29 cellular contexts compared by ENCODE assay signal in genomic region chr2:9021563-9022211, GRCh38. TPM values are rescaled to one million over a fixed set of nuclear protein-coding genes. Genes with fewer than 3 reads are reported as not detected.
DNase-seq lines count a peak whose midpoint lies in the region; ATAC-seq, FAIRE-seq and TF ChIP-seq lines count a peak whose summit lies in the region.
"Had no signal": no experiment of that assay in that cellular context is flagged by ENCODE, and none has a peak within 500 bp of the region (broad histone marks: within the 10 kb centered on the region; RNA-seq: fewer than 3 reads in every experiment).

No MANE protein-coding gene starts in this region.

- H2AFZ ChIP-seq in mammary epithelial cell (ENCODE audit: low read depth, low read length) (no peak overlapping the region), GM12878 (ENCODE audit: control insufficient read depth, low read depth, low read length) (no peak overlapping the region)

- CTCF ChIA-PET in MCF 10A (lab: Yijun Ruan, JAX) (no interaction called here), mammary epithelial cell (lab: Charles Lee; ENCODE audit: low non-redundant PET) (no interaction called here), GM12878 (lab: Yijun Ruan, JAX) (no interaction called here)

- FAIRE-seq in GM12878 (lab: Jason Lieb, UNC) = no peak
- FAIRE-seq: HepG2 had no signal

- DNase-seq in MCF 10A (ENCODE audit: unreplicated experiment) (peak; percentile 32), mammary epithelial cell (no peak), HT1080 (ENCODE audit: low read depth) (peak; percentile 65), GM12878 (ENCODE audit: low read depth, low spot score) (no peak), ecto neural progenitor cell (ENCODE audit: low spot score) (no peak)
- DNase-seq in stimulated activated effector memory CD8-positive, alpha-beta T cell treated with anti-CD3 and anti-CD28 coated beads, Interleukin-12 subunit alpha, Interleukin-12 subunit beta, amount 100 ng/mL, for 72 hours (ENCODE audit: low spot score in 2 of 2) = no peak
- DNase-seq: activated CD4-positive, alpha-beta T cell treated with anti-CD3 and anti-CD28 coated beads for 4 hours; activated CD8-positive, alpha-beta memory T cell treated with anti-CD3 and anti-CD28 coated beads for 24 hours; activated T-cell treated with anti-CD3 and anti-CD28 coated beads, Interleukin-2, amount 50 U/mL, for 1 hour; cerebellar nuclear complex; DMS79; dorsolateral prefrontal cortex; hippocampal formation; Karpas-422; NCI-H1092; NCI-H1930; posterior cingulate gyrus; right cardiac atrium; RPMI8226; stimulated activated CD4-positive, alpha-beta T cell treated with anti-CD3 and anti-CD28 coated beads, Interleukin-2, amount 100 ng/mL, for 48 hours; substantia nigra; upper lobe of left lung had no signal

- RAD21 ChIA-PET in GM12878 (lab: Charles Lee; ENCODE audit: unreplicated experiment) = no interaction called here

- no peak overlapping the region for H3K27ac Mint-ChIP-seq in MCF 10A (ENCODE audit: low read depth, unreplicated experiment)
- H3K27ac Mint-ChIP-seq in stimulated activated effector memory CD8-positive, alpha-beta T cell treated with anti-CD3 and anti-CD28 coated beads, Interleukin-12 subunit alpha, Interleukin-12 subunit beta, amount 100 ng/mL, for 72 hours = no peak overlapping the region
- H3K27ac Mint-ChIP-seq: memory B cell had no signal

- no peaks in the 10 kb centered on the region for H4K20me1 ChIP-seq in mammary epithelial cell (ENCODE audit: insufficient read depth, low read length)
- no peaks in the 10 kb centered on the region for H4K20me1 ChIP-seq in GM12878 (ENCODE audit: control insufficient read depth, insufficient read depth)
- H4K20me1 ChIP-seq: BLaER1 treated with 17β-estradiol and CSF1 and Interleukin-3, amounts not matched to agents 10 nM and 100 nM had no signal

- in situ Hi-C loops in mammary epithelial cell (cut with MboI; ENCODE audit: low sequenced_read_pairs in 2 of 2) (no loop called here), GM12878 (cut with MboI) (no loop called here)

- H3K9ac ChIP-seq in mammary epithelial cell (ENCODE audit: insufficient read depth, low read length) (no peak overlapping the region), GM12878 (ENCODE audit: control insufficient read depth, insufficient read depth, low read length) (no peak overlapping the region)
- H3K9ac ChIP-seq: BLaER1 treated with 17β-estradiol and CSF1 and Interleukin-3, amounts not matched to agents 10 nM and 100 nM had no signal

- H3K27me3 ChIP-seq in mammary epithelial cell (ENCODE audit: insufficient read depth, low read length) (no peaks in the 10 kb centered on the region), GM12878 (replicated peaks in 1 of 2; ENCODE audit: control insufficient read depth in 2 of 2, insufficient read depth in 2 of 2, low read length in 1 of 2) (no peaks in the 10 kb centered on the region)
- H3K27me3 ChIP-seq: BLaER1 treated with 17β-estradiol and CSF1 and Interleukin-3, amounts not matched to agents 10 nM and 100 nM; dorsolateral prefrontal cortex; upper lobe of left lung had no signal

- ATAC-seq in GM12878 = peak; percentile 66
- ATAC-seq in stimulated activated effector memory CD8-positive, alpha-beta T cell treated with anti-CD3 and anti-CD28 coated beads, Interleukin-12 subunit alpha, Interleukin-12 subunit beta, amount 100 ng/mL, for 72 hours = peak; percentile 51
- ATAC-seq in HG03280 (IDR thresholded peaks at IDR 0.05; ENCODE audit: unreplicated experiment) = no peak
- no peak for ATAC-seq in HG02798 (IDR thresholded peaks at IDR 0.05; ENCODE audit: poor library complexity, unreplicated experiment)
- ATAC-seq: HepG2, right cardiac atrium had no signal

- intact Hi-C loops in MCF 10A (cut with micrococcal nuclease) = no loop called here
- intact Hi-C loops in mammary epithelial cell (cut with micrococcal nuclease) = no loop called here
- intact Hi-C loops in GM12878 (cut with micrococcal nuclease; ENCODE audit: unreplicated experiment) = no loop called here

- WGBS in mammary epithelial cell (ENCODE audit: low coverage, missing lambda C conversion rate) = 100% methylated on average over 1 of the region's 1 CpG
- 76% methylated on average over 1 of the region's 1 CpG for WGBS in GM12878 (ENCODE audit: insufficient coverage, insufficient replicate concordance, low lambda C conversion rate, missing lambda C conversion rate)

- H3K4me3 Mint-ChIP-seq in MCF 10A (ENCODE audit: unreplicated experiment) = no peak overlapping the region
- H3K4me3 Mint-ChIP-seq in stimulated activated effector memory CD8-positive, alpha-beta T cell treated with anti-CD3 and anti-CD28 coated beads, Interleukin-12 subunit alpha, Interleukin-12 subunit beta, amount 100 ng/mL, for 72 hours = no peak overlapping the region
- H3K4me3 Mint-ChIP-seq: memory B cell had no signal

- no peak for TF ChIP-seq RAD21 in GM12878 (IDR thresholded peaks at IDR 0.05; ENCODE audit: insufficient read depth, low read depth, low read length)

- dilution Hi-C loops in mammary epithelial cell (cut with HindIII; ENCODE audit: low sequenced_read_pairs) = no loop called here

- H3K4me2 ChIP-seq in mammary epithelial cell (ENCODE audit: insufficient read depth, low read depth, low read length) (no peak overlapping the region), GM12878 (ENCODE audit: control insufficient read depth, insufficient read depth) (no peak overlapping the region)
- H3K4me2 ChIP-seq: BLaER1 treated with 17β-estradiol and CSF1 and Interleukin-3, amounts not matched to agents 10 nM and 100 nM had no signal

- H3K79me2 ChIP-seq in mammary epithelial cell (ENCODE audit: insufficient read depth, low read length) (no peaks in the 10 kb centered on the region), GM12878 (ENCODE audit: control insufficient read depth, insufficient read depth, low read length) (no peaks in the 10 kb centered on the region)

- H3K4me3 ChIP-seq in mammary epithelial cell (replicated peaks in 1 of 3; ENCODE audit: insufficient read depth in 1 of 3, low read depth in 2 of 3, low read length in 3 of 3) = no peak overlapping the region
- H3K4me3 ChIP-seq in GM12878 = no peak overlapping the region
- H3K4me3 ChIP-seq: BLaER1 treated with 17β-estradiol and CSF1 and Interleukin-3, amounts not matched to agents 10 nM and 100 nM; dorsolateral prefrontal cortex; SJSA1; upper lobe of left lung had no signal

- TF ChIP-seq POLR2A in GM12878 (IDR thresholded peaks at IDR 0.05; ENCODE audit: low read depth, low read length) = no peak

- TF ChIP-seq EP300 in GM12878 (IDR thresholded peaks at IDR 0.05; ENCODE audit: borderline replicate concordance in 1 of 2, control insufficient read depth in 1 of 2, low read depth in 2 of 2, low read length in 2 of 2) = no peak

- no peak overlapping the region for H3K27ac ChIP-seq in mammary epithelial cell (ENCODE audit: insufficient read depth, low read depth, low read length)
- H3K27ac ChIP-seq in GM12878 (ENCODE audit: control insufficient read depth, insufficient read depth) = no peak overlapping the region
- H3K27ac ChIP-seq: BLaER1 treated with 17β-estradiol and CSF1 and Interleukin-3, amounts not matched to agents 10 nM and 100 nM; dorsolateral prefrontal cortex; epithelial cell of prostate; SJSA1; upper lobe of left lung had no signal

- H3K36me3 ChIP-seq in mammary epithelial cell (ENCODE audit: insufficient read depth, low read length) = no peaks in the 10 kb centered on the region
- H3K36me3 ChIP-seq in GM12878 (ENCODE audit: control insufficient read depth in 2 of 2, insufficient read depth in 2 of 2, low read length in 1 of 2) = no peaks in the 10 kb centered on the region
- H3K36me3 ChIP-seq: BLaER1 treated with 17β-estradiol and CSF1 and Interleukin-3, amounts not matched to agents 10 nM and 100 nM; SJSA1; upper lobe of left lung had no signal

- TF ChIP-seq CTCF in MCF 10A (IDR thresholded peaks at IDR 0.05; ENCODE audit: unreplicated experiment) (no peak), mammary epithelial cell (conservative IDR thresholded peaks at IDR 0.05 in 1 of 2, IDR thresholded peaks at IDR 0.05 in 1 of 2; ENCODE audit: extremely low read depth in 1 of 2, insufficient read depth in 1 of 2, low read depth in 1 of 2, low read length in 2 of 2) (no peak), GM12878 (IDR thresholded peaks at IDR 0.05 in 2 of 3, conservative IDR thresholded peaks at IDR 0.05 in 1 of 3; ENCODE audit: control insufficient read depth in 2 of 3, extremely low read depth in 1 of 3, insufficient read depth in 1 of 3, low read depth in 3 of 3, low read length in 3 of 3) (no peak)

- no peaks in the 10 kb centered on the region for H3K9me3 ChIP-seq in mammary epithelial cell (replicated peaks; ENCODE audit: insufficient read depth, low read length)
- no peaks in the 10 kb centered on the region for H3K9me3 ChIP-seq in GM12878 (replicated peaks; ENCODE audit: control insufficient read depth, insufficient read depth, low read length)
- H3K9me3 ChIP-seq: upper lobe of left lung had no signal

- H3K4me1 Mint-ChIP-seq in MCF 10A (ENCODE audit: insufficient read depth, unreplicated experiment) = no peaks in the 10 kb centered on the region
- H3K4me1 Mint-ChIP-seq in stimulated activated effector memory CD8-positive, alpha-beta T cell treated with anti-CD3 and anti-CD28 coated beads, Interleukin-12 subunit alpha, Interleukin-12 subunit beta, amount 100 ng/mL, for 72 hours = no peaks in the 10 kb centered on the region
- H3K4me1 Mint-ChIP-seq: memory B cell had no signal

- no peaks in the 10 kb centered on the region for H3K9me3 Mint-ChIP-seq in MCF 10A (ENCODE audit: unreplicated experiment)
- no peaks in the 10 kb centered on the region for H3K9me3 Mint-ChIP-seq in stimulated activated effector memory CD8-positive, alpha-beta T cell treated with anti-CD3 and anti-CD28 coated beads, Interleukin-12 subunit alpha, Interleukin-12 subunit beta, amount 100 ng/mL, for 72 hours
- H3K9me3 Mint-ChIP-seq: memory B cell had no signal

- POLR2A ChIA-PET in MCF 10A (lab: Yijun Ruan, JAX) (interaction anchor here (0.9 kb wide), 1 partner anchor 18 kb away, joined by 4 read pairs; the partner anchor contains the start of gene MBOAT2), GM12878 (lab: Charles Lee) (no interaction called here)

- no peaks in the 10 kb centered on the region for H3K36me3 Mint-ChIP-seq in MCF 10A (ENCODE audit: insufficient read depth, unreplicated experiment)
- no peaks in the 10 kb centered on the region for H3K36me3 Mint-ChIP-seq in stimulated activated effector memory CD8-positive, alpha-beta T cell treated with anti-CD3 and anti-CD28 coated beads, Interleukin-12 subunit alpha, Interleukin-12 subunit beta, amount 100 ng/mL, for 72 hours
- H3K36me3 Mint-ChIP-seq: memory B cell had no signal

- H3K4me1 ChIP-seq in mammary epithelial cell (ENCODE audit: insufficient read depth, low read length) (no peaks in the 10 kb centered on the region), GM12878 (ENCODE audit: control insufficient read depth, insufficient read depth, low read length) (no peaks in the 10 kb centered on the region)
- H3K4me1 ChIP-seq: BLaER1 treated with 17β-estradiol and CSF1 and Interleukin-3, amounts not matched to agents 10 nM and 100 nM had no signal

- H3K27me3 Mint-ChIP-seq in MCF 10A (ENCODE audit: insufficient read depth, unreplicated experiment) = no peaks in the 10 kb centered on the region

- BruUV-seq in MCF 10A (replicated peaks; lab: Mats Ljungman, UMichigan) (no TSS peak), mammary epithelial cell (replicated peaks; lab: Mats Ljungman, UMichigan) (no TSS peak), GM12878 (replicated peaks; lab: Mats Ljungman, UMichigan) (no TSS peak)

- SMC1A ChIA-PET in GM12878 (lab: Charles Lee; ENCODE audit: uncharacterized antibody, unreplicated experiment) = no interaction called here

RNA-seq across cellular contexts. Expression of gene MBOAT2, which starts 18.2 kb away (rescaled TPM):
- total RNA-seq in MCF 10A (2022) (30.1 and 34.7 TPM in 2 replicates), mammary epithelial cell (100 to 1,000 TPM in 1 of 2 donors, 10 to 100 TPM in 1; 14.8 to 103 TPM), GM12878 (2014; rRNA removed) (1.2 and 1.6 TPM in 2 replicates), GM12878 (2014; rRNA removed; fragmentation: Illumina TruSeq; extraction: Trizol) (1.8 TPM in 2 replicates), GM12878 (2021) (1.5 and 2.1 TPM in 2 replicates)
- polyA plus RNA-seq in mammary epithelial cell (57.0 TPM), GM12878 (2011; rRNA removed) (40.6 and 48.2 TPM in 2 replicates), GM12878 (2014; fragmentation: Illumina TruSeq; extraction: Trizol) (1.9 and 3.3 TPM in 2 replicates), GM12878 (2014; fragmentation: Nextera tagmentation; extraction: Ambion mirVana) (1 to 10 TPM in 1 of 2 experiments, under 1 TPM in 1; 0.08 to 1.3 TPM), GM12878 (2014; rRNA removed) (2.0 and 2.6 TPM in 2 replicates), GM12878 (2016; fragmentation: Nextera tagmentation; extraction: Ambion mirVana) (1 to 10 TPM; 1.2 to 1.7 TPM)
- polyA minus RNA-seq in mammary epithelial cell = 51.4 TPM
- 26.4 and 35.4 TPM in 2 replicates for total RNA-seq in HT1080 (2014; rRNA removed; shearing (Covaris generic))
- 30.0 and 31.8 TPM in 2 replicates for polyA plus RNA-seq in HT1080 (2015; cell fraction: cytosol; rRNA removed)
- 79.1 and 88.1 TPM in 2 replicates for polyA plus RNA-seq in HT1080 (2015; cell fraction: nucleus; rRNA removed)
- total RNA-seq in GM12878 (2013; cell fraction: nucleolus; rRNA removed) = 38.6 and 46.9 TPM in 2 replicates
- 1.5 TPM for polyA plus RNA-seq in GM12878 (2011; ENCODE audit: low read depth)
- polyA plus RNA-seq in GM12878 (2011; cell fraction: cytosol; rRNA removed) = 17.4 and 17.6 TPM in 2 replicates
- polyA plus RNA-seq in GM12878 (2011; cell fraction: nucleus; rRNA removed) = 78.0 and 79.8 TPM in 2 replicates
- 3.7 and 4.3 TPM in 2 replicates for polyA plus RNA-seq in GM12878 (2012)
- polyA minus RNA-seq in GM12878 (2011; rRNA and poly(A)+ RNA removed) = 33.9 and 37.0 TPM in 2 replicates
- polyA minus RNA-seq in GM12878 (2011; cell fraction: cytosol; rRNA and poly(A)+ RNA removed) = 10.3 and 12.8 TPM in 2 replicates
- 14.0 and 35.6 TPM in 2 replicates for polyA minus RNA-seq in GM12878 (2011; cell fraction: nucleus; rRNA and poly(A)+ RNA removed)

Comparison
In these comparisons a context has a peak if more than half of its experiments do, and no peak if none do; other contexts are left out.
1. DNase-seq: peak in MCF 10A (single experiment) and HT1080 (single experiment); none in mammary epithelial cell (single experiment), GM12878 (single experiment), stimulated activated effector memory CD8-positive, alpha-beta T cell treated with anti-CD3 and anti-CD28 coated beads, Interleukin-12 subunit alpha, Interleukin-12 subunit beta, amount 100 ng/mL, for 72 hours (0 of 2) and ecto neural progenitor cell (single experiment).
2. ATAC-seq: peak in GM12878 (single experiment) and stimulated activated effector memory CD8-positive, alpha-beta T cell treated with anti-CD3 and anti-CD28 coated beads, Interleukin-12 subunit alpha, Interleukin-12 subunit beta, amount 100 ng/mL, for 72 hours (single experiment); none in HG03280 (single experiment) and HG02798 (single experiment).